ENCODE assay signal across 8 cellular contexts in genomic region chr1:155064109-155064812, GRCh38. TPM values are rescaled to one million over a fixed set of nuclear protein-coding genes. Genes with fewer than 3 reads are reported as not detected.
DNase-seq lines count a peak whose midpoint lies in the region; ATAC-seq and TF ChIP-seq lines count a peak whose summit lies in the region.

No MANE protein-coding gene starts in this region.

- H3K27ac ChIP-seq in KOPT-K1 (ENCODE audit: low read depth, low read length, poor library complexity, severe bottlenecking): peak overlapping the region; percentile 36
- peak overlapping the region; percentile 79 to 88 for H3K27ac ChIP-seq in right atrium auricular region

- H3K36me3 Mint-ChIP-seq in activated CD8-positive, alpha-beta memory T cell treated with anti-CD3 and anti-CD28 coated beads, Interleukin-2, amount 10 ng/mL, durations not matched to agents 7 days and 5 days: peaks cover 2% of the 10 kb centered on the region

- H3K4me1 Mint-ChIP-seq in activated CD8-positive, alpha-beta memory T cell treated with anti-CD3 and anti-CD28 coated beads, Interleukin-2, amount 10 ng/mL, durations not matched to agents 7 days and 5 days: peaks cover 26% of the 10 kb centered on the region

- H3K36me3 ChIP-seq in KOPT-K1 (ENCODE audit: insufficient read depth, low read length) (no peaks in the 10 kb centered on the region), right atrium auricular region (peaks cover 15% of the 10 kb centered on the region)

- peak; percentile 11 for ATAC-seq in activated CD8-positive, alpha-beta memory T cell treated with anti-CD3 and anti-CD28 coated beads, Interleukin-2, amount 10 ng/mL, durations not matched to agents 7 days and 5 days
- no peak for ATAC-seq in HG03378 (IDR thresholded peaks at IDR 0.05; ENCODE audit: unreplicated experiment)

- H3K9me3 ChIP-seq in KOPT-K1 (ENCODE audit: insufficient read depth, low read length, poor library complexity, severe bottlenecking): no peaks in the 10 kb centered on the region
- H3K9me3 ChIP-seq in right atrium auricular region: no peaks in the 10 kb centered on the region

- TF ChIP-seq CTCF in right atrium auricular region (IDR thresholded peaks at IDR 0.05): no peak

- H3K27me3 Mint-ChIP-seq in activated CD8-positive, alpha-beta memory T cell treated with anti-CD3 and anti-CD28 coated beads, Interleukin-2, amount 10 ng/mL, durations not matched to agents 7 days and 5 days: peaks cover 4% of the 10 kb centered on the region

- peak overlapping the region; percentile 76 for H3K4me3 Mint-ChIP-seq in activated CD8-positive, alpha-beta memory T cell treated with anti-CD3 and anti-CD28 coated beads, Interleukin-2, amount 10 ng/mL, durations not matched to agents 7 days and 5 days

- peak overlapping the region; percentile 75 to 83 for H3K4me3 ChIP-seq in right atrium auricular region
- peak overlapping the region; percentile 90 for H3K4me3 ChIP-seq in skeletal muscle cell (ENCODE audit: low read depth, low read length)

- DNase-seq in NCI-H82 (lab: John Stamatoyannopoulos, UW) (peak; percentile 76), NCI-H82 treated with DMSO at 0.1 percent for 48 hours (lab: John Stamatoyannopoulos, UW; ENCODE audit: unreplicated experiment) (no peak), right atrium auricular region (ENCODE audit: low spot score) (no peak), skeletal muscle cell (ENCODE audit: low read depth) (no peak)
- no peak for DNase-seq in activated CD8-positive, alpha-beta memory T cell treated with anti-CD3 and anti-CD28 coated beads, Interleukin-2, amount 10 ng/mL, durations not matched to agents 7 days and 5 days
- no peak for DNase-seq in central memory CD4-positive, alpha-beta T cell

- no peaks in the 10 kb centered on the region for H3K9me3 Mint-ChIP-seq in activated CD8-positive, alpha-beta memory T cell treated with anti-CD3 and anti-CD28 coated beads, Interleukin-2, amount 10 ng/mL, durations not matched to agents 7 days and 5 days (ENCODE audit: low read depth)

- no peak overlapping the region for H3K27ac Mint-ChIP-seq in activated CD8-positive, alpha-beta memory T cell treated with anti-CD3 and anti-CD28 coated beads, Interleukin-2, amount 10 ng/mL, durations not matched to agents 7 days and 5 days

- no peaks in the 10 kb centered on the region for H3K27me3 ChIP-seq in right atrium auricular region

- H3K4me1 ChIP-seq in right atrium auricular region: peaks cover 0 to 33% of the 10 kb centered on the region in 2 donors

- CTCF ChIA-PET in activated CD8-positive, alpha-beta memory T cell treated with anti-CD3 and anti-CD28 coated beads, Interleukin-2, amount 10 ng/mL, durations not matched to agents 7 days and 5 days (lab: Charles Lee): interaction anchor here (0.9 to 25.7 kb wide), 11 partner anchors 10 to 186 kb away, joined by 3 to 328 read pairs (median 16); partner anchors contain the start of genes ADAM15, EFNA3, KRTCAP2 and PBXIP1

RNA-seq across cellular contexts. Expression of gene EFNA4, which starts 0.7 kb away (rescaled TPM):
- total RNA-seq in activated CD8-positive, alpha-beta memory T cell treated with anti-CD3 and anti-CD28 coated beads, Interleukin-2, amount 10 ng/mL, durations not matched to agents 7 days and 5 days: 1 to 10 TPM; 3.8 to 5.3 TPM
- 1 to 10 TPM; 2.2 to 3.5 TPM for total RNA-seq in right atrium auricular region

RNA-seq across cellular contexts. Expression of gene ADAM15, which starts 13.1 kb away (rescaled TPM):
- 10 to 100 TPM; 41.7 to 47.5 TPM for total RNA-seq in activated CD8-positive, alpha-beta memory T cell treated with anti-CD3 and anti-CD28 coated beads, Interleukin-2, amount 10 ng/mL, durations not matched to agents 7 days and 5 days
- 10 to 100 TPM; 64.6 to 96.7 TPM for total RNA-seq in right atrium auricular region

RNA-seq across cellular contexts. Expression of gene EFNA3, which starts 14.4 kb away (rescaled TPM):
- 1 to 10 TPM; 1.9 to 2.8 TPM for total RNA-seq in activated CD8-positive, alpha-beta memory T cell treated with anti-CD3 and anti-CD28 coated beads, Interleukin-2, amount 10 ng/mL, durations not matched to agents 7 days and 5 days
- total RNA-seq in right atrium auricular region: 1 to 10 TPM in 1 of 2 donors, not detected in 1; 3.2 TPM

RNA-seq across cellular contexts. Expression of gene DCST1, which starts 30.6 kb away (rescaled TPM):
- not detected for total RNA-seq in activated CD8-positive, alpha-beta memory T cell treated with anti-CD3 and anti-CD28 coated beads, Interleukin-2, amount 10 ng/mL, durations not matched to agents 7 days and 5 days
- total RNA-seq in right atrium auricular region: not detected

RNA-seq across cellular contexts. Expression of gene DCST2, which starts 30.7 kb away (rescaled TPM):
- under 1 TPM; 0.09 to 0.29 TPM for total RNA-seq in activated CD8-positive, alpha-beta memory T cell treated with anti-CD3 and anti-CD28 coated beads, Interleukin-2, amount 10 ng/mL, durations not matched to agents 7 days and 5 days
- total RNA-seq in right atrium auricular region: not detected
